Comparison of ENCODE assay signal across 8 cellular contexts in the genomic region with DNA sequence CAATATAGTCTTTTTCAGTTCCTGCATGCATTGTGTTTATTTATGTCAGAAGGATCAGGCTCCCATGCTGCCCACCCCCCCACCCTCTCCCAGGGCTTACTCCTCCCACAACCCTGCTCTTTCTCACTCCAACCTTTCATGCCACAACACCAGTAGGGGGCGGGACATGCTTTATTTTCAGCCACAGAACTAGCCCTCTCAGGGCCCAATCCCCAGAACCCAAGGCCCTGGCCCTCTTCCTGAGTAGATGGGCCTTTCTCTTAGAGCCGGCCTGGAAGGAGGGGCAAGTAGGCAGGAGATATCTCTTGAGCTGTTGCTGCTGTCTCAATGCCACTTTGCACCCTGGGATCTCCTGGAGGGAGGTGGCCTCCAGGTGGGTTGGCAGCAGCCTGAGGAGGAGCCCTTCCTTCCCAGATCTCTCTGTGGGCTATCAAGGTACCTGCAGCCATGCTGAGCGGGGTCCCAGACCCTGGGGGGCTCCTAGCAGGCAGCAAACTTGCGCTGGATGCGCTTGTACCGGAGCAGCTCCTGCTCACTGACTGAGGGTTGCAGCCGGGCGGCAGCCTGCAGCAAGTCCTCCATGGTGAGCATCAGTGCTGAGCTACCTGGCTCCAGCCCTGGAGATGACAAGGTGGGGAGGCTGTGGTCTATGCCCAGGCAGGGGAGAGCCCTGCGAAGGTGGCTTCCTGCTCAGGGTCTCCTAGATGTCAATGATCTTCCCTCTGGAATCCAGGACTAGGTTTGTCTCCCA. TPM values are rescaled to one million over a fixed set of nuclear protein-coding genes. Genes with fewer than 3 reads are reported as not detected.
DNase-seq lines count a peak whose midpoint lies in the region; ATAC-seq, FAIRE-seq and TF ChIP-seq lines count a peak whose summit lies in the region.

No MANE protein-coding gene starts in this region.

- CTCF ChIA-PET in CD4-positive, alpha-beta memory T cell (lab: Charles Lee; ENCODE audit: partially characterized antibody), result interaction anchor here (0.7 to 3.1 kb wide), 6 partner anchors 11 to 531 kb away, joined by 3 to 15 read pairs (median 4); a partner anchor contains a TSS

- no peak for FAIRE-seq in urothelium cell line (lab: Jason Lieb, UNC)

- H3K4me1 ChIP-seq in CD4-positive, alpha-beta memory T cell (ENCODE audit: insufficient read depth, low read length), result peaks cover 11% of the 10 kb centered on the region
- H3K4me1 ChIP-seq in HAP-1 (no peaks in the 10 kb centered on the region), SJSA1 (replicated peaks) (peaks cover 11% of the 10 kb centered on the region; the same call in 1 of the 2 replicates)

- no peaks in the 10 kb centered on the region for H3K27me3 ChIP-seq in CD4-positive, alpha-beta memory T cell (ENCODE audit: insufficient read depth, low read length)
- H3K27me3 ChIP-seq in HAP-1 (ENCODE audit: low read depth) (no peaks in the 10 kb centered on the region), SJSA1 (replicated peaks) (no peaks in the 10 kb centered on the region; the same call in 1 of the 2 replicates)

- ATAC-seq in GM19397 (IDR thresholded peaks at IDR 0.05; ENCODE audit: unreplicated experiment) (no peak), GM21390 (IDR thresholded peaks at IDR 0.05; ENCODE audit: unreplicated experiment) (no peak)

- H3K4me3 Mint-ChIP-seq in CD4-positive, alpha-beta memory T cell, result no peak overlapping the region

- H3K36me3 Mint-ChIP-seq in CD4-positive, alpha-beta memory T cell, result peaks cover 27 to 33% of the 10 kb centered on the region in 2 donors

- in situ Hi-C loops in HAP-1 (cut with MboI; ENCODE audit: low sequenced_read_pairs), result no loop called here

- no peak overlapping the region for H3K4me3 ChIP-seq in CD4-positive, alpha-beta memory T cell (ENCODE audit: low read length in 2 of 2)
- H3K4me3 ChIP-seq in HAP-1 (no peak overlapping the region), SJSA1 (no peak overlapping the region), epithelial cell of proximal tubule (ENCODE audit: low read depth, low read length) (no peak overlapping the region)

- H3K36me3 ChIP-seq in CD4-positive, alpha-beta memory T cell (ENCODE audit: insufficient read depth, low read length), result peaks cover 13% of the 10 kb centered on the region
- H3K36me3 ChIP-seq in HAP-1 (replicated peaks) (peaks cover 42% of the 10 kb centered on the region), SJSA1 (peaks cover 27% of the 10 kb centered on the region)

- peaks cover 7 to 27% (median 11%) of the 10 kb centered on the region in 4 donors for H3K4me1 Mint-ChIP-seq in CD4-positive, alpha-beta memory T cell

- DNase-seq in CD4-positive, alpha-beta memory T cell, result peak in 3 of 5 donors; percentile 28 to 42 (median 37)
- DNase-seq in HAP-1 (ENCODE audit: low spot score in 2 of 2) (peak; percentile 32 to 70), SJSA1 (ENCODE audit: low read depth in 1 of 2, low spot score in 2 of 2) (peak; percentile 45 to 66), epithelial cell of proximal tubule (ENCODE audit: low read depth) (no peak), urothelium cell line (ENCODE audit: low spot score) (peak; percentile 47), GOT3 (lab: John Stamatoyannopoulos, UW) (no peak)

- intact Hi-C loops in CD4-positive, alpha-beta memory T cell (cut with micrococcal nuclease), result loop anchor here (5.0 kb wide), 1 partner anchor 37 kb away; a partner anchor contains a TSS

- no peak overlapping the region for H3K27ac Mint-ChIP-seq in CD4-positive, alpha-beta memory T cell

- H3K9me3 Mint-ChIP-seq in CD4-positive, alpha-beta memory T cell, result no peaks in the 10 kb centered on the region

- H3K9me3 ChIP-seq in CD4-positive, alpha-beta memory T cell (ENCODE audit: control insufficient read depth in 1 of 2, low read length in 2 of 2), result no peaks in the 10 kb centered on the region
- H3K9me3 ChIP-seq in HAP-1 (no peaks in the 10 kb centered on the region), SJSA1 (replicated peaks) (no peaks in the 10 kb centered on the region; the same call in 1 of the 2 replicates)

- peak; percentile 45 for TF ChIP-seq CTCF in epithelial cell of proximal tubule (conservative IDR thresholded peaks at IDR 0.05; ENCODE audit: low read depth, low read length)

- H3K27me3 Mint-ChIP-seq in CD4-positive, alpha-beta memory T cell, result no peaks in the 10 kb centered on the region

- no peak overlapping the region for H3K27ac ChIP-seq in CD4-positive, alpha-beta memory T cell (ENCODE audit: low read depth, low read length)
- no peak overlapping the region for H3K27ac ChIP-seq in SJSA1

- POLR2A ChIA-PET in CD4-positive, alpha-beta memory T cell (lab: Charles Lee; ENCODE audit: partially characterized antibody), result interaction anchor here (1.3 to 1.7 kb wide), 2 partner anchors 20 to 34 kb away, joined by 6 read pairs; a partner anchor contains a TSS

RNA-seq across cellular contexts. Expression of a gene that starts 3.5 kb away (rescaled TPM):
- 1 to 10 TPM; 1.1 to 1.2 TPM for total RNA-seq in CD4-positive, alpha-beta memory T cell
- under 1 TPM in 1 of 2 donors, not detected in 1; 0.36 TPM for polyA plus RNA-seq in CD4-positive, alpha-beta memory T cell
- 0.58 TPM in 1 of 2 replicates, not detected in the other for total RNA-seq in SJSA1 (2014; rRNA removed; shearing (Covaris generic))
- not detected in 2 replicates for total RNA-seq in epithelial cell of proximal tubule

RNA-seq across cellular contexts. Expression of a gene that starts 15.0 kb away (rescaled TPM):
- total RNA-seq in CD4-positive, alpha-beta memory T cell, result 10 to 100 TPM; 38.9 to 40.5 TPM
- 10 to 100 TPM; 14.5 TPM for polyA plus RNA-seq in CD4-positive, alpha-beta memory T cell
- total RNA-seq in SJSA1 (2014; rRNA removed; shearing (Covaris generic)), result 25.1 and 30.0 TPM in 2 replicates
- total RNA-seq in epithelial cell of proximal tubule, result 19.5 and 22.4 TPM in 2 replicates

RNA-seq across cellular contexts. Expression of a gene that starts 20.3 kb away (rescaled TPM):
- 10 to 100 TPM; 36.6 to 38.0 TPM for total RNA-seq in CD4-positive, alpha-beta memory T cell
- polyA plus RNA-seq in CD4-positive, alpha-beta memory T cell, result 10 to 100 TPM; 22.3 to 30.8 TPM
- total RNA-seq in SJSA1 (2014; rRNA removed; shearing (Covaris generic)), result 63.4 and 78.4 TPM in 2 replicates
- 66.4 and 94.2 TPM in 2 replicates for total RNA-seq in epithelial cell of proximal tubule

RNA-seq across cellular contexts. Expression of a gene that starts 34.8 kb away (rescaled TPM):
- total RNA-seq in CD4-positive, alpha-beta memory T cell, result 10 to 100 TPM; 83.4 to 86.7 TPM
- polyA plus RNA-seq in CD4-positive, alpha-beta memory T cell, result 10 to 100 TPM; 92.7 to 95.8 TPM
- total RNA-seq in SJSA1 (2014; rRNA removed; shearing (Covaris generic)), result 34.3 and 55.2 TPM in 2 replicates
- total RNA-seq in epithelial cell of proximal tubule, result 52.2 and 59.0 TPM in 2 replicates

RNA-seq across cellular contexts. Expression of a gene that starts 48.2 kb away (rescaled TPM):
- total RNA-seq in CD4-positive, alpha-beta memory T cell, result not detected
- not detected for polyA plus RNA-seq in CD4-positive, alpha-beta memory T cell
- not detected in 2 replicates for total RNA-seq in SJSA1 (2014; rRNA removed; shearing (Covaris generic))
- not detected in 2 replicates for total RNA-seq in epithelial cell of proximal tubule

Comparison
In these comparisons a context has a peak if more than half of its experiments do, and no peak if none do; other contexts are left out.
1. DNase-seq: peak in CD4-positive, alpha-beta memory T cell (3 of 5), HAP-1 (2 of 2), SJSA1 (2 of 2) and urothelium cell line (single experiment); none in epithelial cell of proximal tubule (single experiment) and GOT3 (single experiment).